24 cellular contexts compared by ENCODE assay signal in the genomic region with DNA sequence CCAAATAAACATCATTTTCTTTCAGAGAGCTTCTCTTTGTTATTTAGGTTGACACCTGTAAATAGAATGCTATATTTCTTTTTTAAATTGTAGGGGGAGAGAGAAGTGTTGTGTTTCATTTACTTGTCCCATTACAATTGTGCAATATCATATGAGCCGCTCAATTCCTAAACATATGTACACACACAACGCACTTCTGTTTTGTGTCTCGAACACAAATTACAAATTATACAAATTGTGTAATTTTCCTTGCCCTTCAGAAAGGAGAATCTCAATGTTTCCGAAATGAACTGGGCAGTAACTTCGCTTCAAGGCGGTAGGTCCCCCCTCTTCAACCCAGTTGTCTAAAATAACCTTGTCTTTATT. TPM values are rescaled to one million over a fixed set of nuclear protein-coding genes. Genes with fewer than 3 reads are reported as not detected.
A peak's percentile ranks its signal among the peaks of the same experiment; 100 is the strongest.
DNase-seq lines count a peak whose midpoint lies in the region; ATAC-seq, FAIRE-seq and TF ChIP-seq lines count a peak whose summit lies in the region.
"Had no signal": no experiment of that assay in that cellular context is flagged by ENCODE, and none has a peak within 500 bp of the region (broad histone marks: within the 10 kb centered on the region; RNA-seq: fewer than 3 reads in every experiment).

No MANE protein-coding gene starts in this region.

- no peak overlapping the region for H3K27ac Mint-ChIP-seq in osteocyte (ENCODE audit: unreplicated experiment)
- H3K27ac Mint-ChIP-seq: activated CD8-positive, alpha-beta memory T cell treated with anti-CD3 and anti-CD28 coated beads, Interleukin-2, amount 10 ng/mL, durations not matched to agents 7 days and 5 days; CD4-positive, CD25-positive, alpha-beta regulatory T cell had no signal

- no peaks in the 10 kb centered on the region for H3F3A ChIP-seq in smooth muscle cell (ENCODE audit: low read depth)

- H3K79me2 ChIP-seq in HepG2 (ENCODE audit: insufficient read depth, low read length) (peaks cover 15% of the 10 kb centered on the region), smooth muscle cell (ENCODE audit: low read depth) (peaks cover 17% of the 10 kb centered on the region)

- peaks cover 50% of the 10 kb centered on the region for H3K27me3 Mint-ChIP-seq in osteocyte (ENCODE audit: unreplicated experiment)

- TF ChIP-seq RAD21 in HepG2 (CRISPR knock-in tag; IDR thresholded peaks at IDR 0.05) = no peak

- TF ChIP-seq POLR2A in HepG2 (IDR thresholded peaks at IDR 0.05; ENCODE audit: insufficient read depth in 1 of 2, low read depth in 2 of 2, low read length in 2 of 2) (no peak), right lobe of liver (IDR thresholded peaks at IDR 0.05) (no peak), gastroesophageal sphincter (IDR thresholded peaks at IDR 0.05) (no peak)

- POLR2A ChIA-PET in HepG2 (lab: Yijun Ruan, JAX) (interaction anchor here (1.0 to 2.1 kb wide), 3 partner anchors 17 to 22 kb away, joined by 4 to 12 read pairs (median 4); no protein-coding TSS in a partner anchor), Panc1 (lab: Charles Lee) (no interaction called here)

- H3K9me3 ChIP-seq in HepG2 (ENCODE audit: low read length) (no peaks in the 10 kb centered on the region), right lobe of liver (peaks cover 0 to 2% (median 0%) of the 10 kb centered on the region in 4 donors), Panc1 (ENCODE audit: control insufficient read depth, insufficient read depth, low read depth, low read length) (no peaks in the 10 kb centered on the region), iPS DF 6.9 (ENCODE audit: control insufficient read depth, insufficient read depth, low read length) (no peaks in the 10 kb centered on the region), smooth muscle cell (replicated peaks; ENCODE audit: low read depth) (no peaks in the 10 kb centered on the region), gastroesophageal sphincter (no peaks in the 10 kb centered on the region)
- H3K9me3 ChIP-seq: ovary, sigmoid colon, SK-N-SH, upper lobe of right lung had no signal

- H3K9me3 Mint-ChIP-seq in osteocyte (ENCODE audit: unreplicated experiment) = no peaks in the 10 kb centered on the region
- H3K9me3 Mint-ChIP-seq: CD4-positive, CD25-positive, alpha-beta regulatory T cell; central memory CD8-positive, alpha-beta T cell had no signal

- peaks cover 17% of the 10 kb centered on the region for H3K4me1 Mint-ChIP-seq in osteocyte (ENCODE audit: unreplicated experiment)

- no peaks in the 10 kb centered on the region; a peak in 1 of 5 replicates for H3K27me3 ChIP-seq in HepG2 (ENCODE audit: control insufficient read depth in 1 of 2, insufficient read depth in 2 of 2, low read length in 2 of 2)
- peaks cover 6 to 11% of the 10 kb centered on the region in 2 donors for H3K27me3 ChIP-seq in right lobe of liver
- no peaks in the 10 kb centered on the region for H3K27me3 ChIP-seq in Panc1 (ENCODE audit: control insufficient read depth, insufficient read depth, low read length)
- no peaks in the 10 kb centered on the region for H3K27me3 ChIP-seq in iPS DF 6.9 (ENCODE audit: control insufficient read depth, insufficient read depth, low read length)
- no peaks in the 10 kb centered on the region for H3K27me3 ChIP-seq in smooth muscle cell (ENCODE audit: low read depth)
- H3K27me3 ChIP-seq in gastroesophageal sphincter = peaks cover 46% of the 10 kb centered on the region
- H3K27me3 ChIP-seq: ovary had no signal

- WGBS in HepG2 (ENCODE audit: low lambda C conversion rate) = 57% methylated on average over 6 of the region's 6 CpGs
- 26% methylated on average over 6 of the region's 6 CpGs for WGBS in right lobe of liver (ENCODE audit: insufficient coverage, low coverage, low lambda C conversion rate, missing lambda C conversion rate)
- WGBS in iPS DF 6.9 (ENCODE audit: insufficient coverage, insufficient read length) = no CpG with 5 or more reads among the region's 6 CpGs
- WGBS in smooth muscle cell (ENCODE audit: low lambda C conversion rate) = 6% methylated on average over 6 of the region's 6 CpGs
- 33 to 45% methylated on average over 6 of the region's 6 CpGs for WGBS in gastroesophageal sphincter (ENCODE audit: low coverage in 1 of 2), 2 donors

- TF ChIP-seq CTCF in HepG2 (CRISPR knock-in tag; IDR thresholded peaks at IDR 0.05) (no peak), right lobe of liver (IDR thresholded peaks at IDR 0.05) (no peak), Panc1 (IDR thresholded peaks at IDR 0.05) (no peak), smooth muscle cell (IDR thresholded peaks at IDR 0.05; ENCODE audit: borderline replicate concordance, insufficient read depth, poor library complexity, severe bottlenecking) (no peak), gastroesophageal sphincter (IDR thresholded peaks at IDR 0.05) (no peak), GM10266 (IDR thresholded peaks at IDR 0.05; ENCODE audit: control insufficient read depth, insufficient read depth, low read depth, missing control alignments) (no peak), osteocyte (IDR thresholded peaks at IDR 0.05) (no peak)

- H3K4me2 ChIP-seq in HepG2 (ENCODE audit: low read depth, low read length) (peak overlapping the region; percentile 87), smooth muscle cell (peak overlapping the region; percentile 94)
- H3K4me2 ChIP-seq: KMS-11 had no signal

- no TSS peak for BruUV-seq in HepG2 (replicated peaks; lab: Mats Ljungman, UMichigan)
- BruUV-seq in Panc1 (replicated peaks; lab: Mats Ljungman, UMichigan) = no TSS peak

- H3K4me3 ChIP-seq in HepG2 (replicated peaks in 1 of 3; ENCODE audit: insufficient read depth in 1 of 3, low read depth in 2 of 3, low read length in 3 of 3) (peak overlapping the region in 1 of 3 experiments; percentile 100; a peak in 1 of 6 replicates), right lobe of liver (no peak overlapping the region), Panc1 (ENCODE audit: low read depth in 2 of 2, low read length in 2 of 2) (peak overlapping the region; percentile 94 to 96), iPS DF 6.9 (ENCODE audit: low read length) (peak overlapping the region; percentile 43; the same call in 1 of the 2 replicates), smooth muscle cell (peak overlapping the region; percentile 99), gastroesophageal sphincter (no peak overlapping the region)
- H3K4me3 ChIP-seq: ovary, sigmoid colon, upper lobe of right lung had no signal

- DNase-seq in HepG2 (ENCODE audit: low spot score) (no peak), right lobe of liver (no peak), Panc1 (ENCODE audit: low read depth, low spot score) (peak; percentile 38), iPS DF 6.9 (ENCODE audit: low read depth, low spot score) (no peak), smooth muscle cell (lab: John Stamatoyannopoulos, UW; ENCODE audit: unreplicated experiment) (no peak), GM10266 (ENCODE audit: extremely low spot score) (no peak), osteocyte (ENCODE audit: extremely low spot score, unreplicated experiment) (no peak)
- DNase-seq: ACHN; activated CD4-positive, alpha-beta T cell treated with anti-CD3 and anti-CD28 coated beads for 1 hour; DMS79 treated with DMSO at 0.1 percent for 48 hours; GOT3; left ventricle myocardium superior; NCI-H2171; sigmoid colon; SK-N-SH; T-helper 9 cell; upper lobe of right lung had no signal

- no peak for ATAC-seq in HepG2
- ATAC-seq in right lobe of liver = no peak
- ATAC-seq in Panc1 = no peak
- ATAC-seq in gastroesophageal sphincter = no peak
- ATAC-seq: activated CD8-positive, alpha-beta memory T cell treated with anti-CD3 and anti-CD28 coated beads, Interleukin-2, amount 10 ng/mL, durations not matched to agents 7 days and 5 days; left ventricle myocardium superior; upper lobe of right lung had no signal

- FAIRE-seq in HepG2 (lab: Jason Lieb, UNC) = no peak

- intact Hi-C loops in HepG2 (cut with micrococcal nuclease; ENCODE audit: unreplicated experiment) (no loop called here), right lobe of liver (cut with DNase I) (loop anchor here in 1 of 2 donors (5.0 kb wide), 1 partner anchor 252 kb away; no protein-coding TSS in a partner anchor), Panc1 (cut with micrococcal nuclease; ENCODE audit: unreplicated experiment) (no loop called here)

- CTCF ChIA-PET in HepG2 (lab: Yijun Ruan, JAX; ENCODE audit: low intra/inter-chr PET ratio, low total read pairs) (interaction anchor here (2.9 kb wide), 1 partner anchor 252 kb away, joined by 18 read pairs; no protein-coding TSS in a partner anchor), Panc1 (lab: Charles Lee) (interaction anchor here (1.6 to 3.4 kb wide), 2 partner anchors 22 to 37 kb away, joined by 4 to 39 read pairs; no protein-coding TSS in a partner anchor)

- in situ Hi-C loops in HepG2 (cut with HindIII; ENCODE audit: extremely low pct_ligation_motif_present, low pct_unique_long_range_greater_than_20kb) = no loop called here
- in situ Hi-C loops in Panc1 (cut with HindIII; ENCODE audit: low pct_unique_long_range_greater_than_20kb, low sequenced_read_pairs) = no loop called here

- TF ChIP-seq EP300 in HepG2 (IDR thresholded peaks at IDR 0.05; ENCODE audit: low read depth in 2 of 2, low read length in 2 of 2) = no peak
- TF ChIP-seq EP300 in HepG2 (CRISPR knock-in tag; IDR thresholded peaks at IDR 0.05; ENCODE audit: borderline replicate concordance) = no peak
- TF ChIP-seq EP300 in gastroesophageal sphincter (IDR thresholded peaks at IDR 0.05) = no peak

- no peak overlapping the region for H3K27ac ChIP-seq in HepG2 (ENCODE audit: extremely low read length, insufficient read depth, low read length)
- no peak overlapping the region for H3K27ac ChIP-seq in right lobe of liver
- H3K27ac ChIP-seq in Panc1 (ENCODE audit: low read length) = peak overlapping the region; percentile 46; the same call in 1 of the 2 replicates
- no peak overlapping the region for H3K27ac ChIP-seq in iPS DF 6.9 (ENCODE audit: low read length)
- H3K27ac ChIP-seq in smooth muscle cell (ENCODE audit: low read depth) = no peak overlapping the region
- no peak overlapping the region for H3K27ac ChIP-seq in gastroesophageal sphincter
- H3K27ac ChIP-seq: HL-60, KMS-11, ovary, sigmoid colon, upper lobe of right lung had no signal

- H3K4me3 Mint-ChIP-seq in osteocyte (ENCODE audit: unreplicated experiment) = no peak overlapping the region
- H3K4me3 Mint-ChIP-seq: central memory CD8-positive, alpha-beta T cell had no signal

- H3K36me3 Mint-ChIP-seq in osteocyte (ENCODE audit: unreplicated experiment) = peaks cover 8% of the 10 kb centered on the region

- H3K9ac ChIP-seq in HepG2 (ENCODE audit: insufficient read depth, low read depth, low read length) (peak overlapping the region; percentile 3; the same call in 1 of the 2 replicates), smooth muscle cell (ENCODE audit: low read depth) (no peak overlapping the region)
- H3K9ac ChIP-seq: KMS-11, SK-N-SH had no signal

- H3K36me3 ChIP-seq in HepG2 (replicated peaks in 1 of 2; ENCODE audit: control insufficient read depth in 1 of 2, insufficient read depth in 2 of 2, low read length in 2 of 2) (peaks cover 4 to 11% of the 10 kb centered on the region in 2 experiments), right lobe of liver (peaks cover 0 to 11% (median 4%) of the 10 kb centered on the region in 4 donors), Panc1 (ENCODE audit: control insufficient read depth, insufficient read depth, low read length) (peaks cover 3% of the 10 kb centered on the region; the same call in 1 of the 2 replicates), iPS DF 6.9 (ENCODE audit: control insufficient read depth, insufficient read depth, low read length) (no peaks in the 10 kb centered on the region), smooth muscle cell (ENCODE audit: low read depth) (no peaks in the 10 kb centered on the region), gastroesophageal sphincter (peaks cover 0 to 15% of the 10 kb centered on the region in 2 donors)
- H3K36me3 ChIP-seq: ovary had no signal

- no peaks in the 10 kb centered on the region for H4K20me1 ChIP-seq in HepG2 (ENCODE audit: insufficient read depth, low read length)
- no peaks in the 10 kb centered on the region for H4K20me1 ChIP-seq in smooth muscle cell (ENCODE audit: low read depth)

- H3K4me1 ChIP-seq in HepG2 (ENCODE audit: insufficient read depth, low read length) (peaks cover 31% of the 10 kb centered on the region), right lobe of liver (peaks cover 0 to 9% (median 2%) of the 10 kb centered on the region in 4 donors), Panc1 (ENCODE audit: control insufficient read depth, insufficient read depth, low read length) (peaks cover 3% of the 10 kb centered on the region; the same call in 1 of the 2 replicates), iPS DF 6.9 (ENCODE audit: control insufficient read depth, insufficient read depth, low read length) (no peaks in the 10 kb centered on the region; the same call in 1 of the 2 replicates), smooth muscle cell (ENCODE audit: low read depth) (peaks cover 8% of the 10 kb centered on the region), gastroesophageal sphincter (peaks cover 0 to 31% (median 8%) of the 10 kb centered on the region in 3 donors)

- H2AFZ ChIP-seq in HepG2 (ENCODE audit: low read length) (no peak overlapping the region), smooth muscle cell (ENCODE audit: low read depth) (peak overlapping the region; percentile 76)

RNA-seq across cellular contexts. Expression of gene ABT1, which starts 2.6 kb away (rescaled TPM):
- total RNA-seq in HepG2 (2016; rRNA removed; fragmentation: Illumina TruSeq; extraction: Trizol) (38.4 and 50.8 TPM in 2 replicates), right lobe of liver (1 to 10 TPM; 5.0 to 9.2 (median 7.0) TPM), Panc1 (2021; ENCODE audit: unreplicated experiment) (18.0 TPM), smooth muscle cell (22.8 and 23.7 TPM in 2 replicates), gastroesophageal sphincter (10 to 100 TPM; 13.9 to 19.4 (median 17.5) TPM), osteocyte (13.1 and 13.9 TPM in 2 replicates)
- total RNA-seq in HepG2 (2016; cell fraction: cytosol; rRNA removed; fragmentation: Illumina TruSeq; extraction: Trizol; ENCODE audit: low read depth) = 6.2 and 6.4 TPM in 2 replicates
- total RNA-seq in HepG2 (2016; cell fraction: insoluble cytoplasmic fraction; rRNA removed; fragmentation: Illumina TruSeq; extraction: Trizol) = 39.5 and 50.0 TPM in 2 replicates
- 18.4 and 20.2 TPM in 2 replicates for total RNA-seq in HepG2 (2016; cell fraction: membrane; rRNA removed; fragmentation: Illumina TruSeq; extraction: Trizol)
- 17.8 and 18.7 TPM in 2 replicates for total RNA-seq in HepG2 (2016; cell fraction: nucleus; rRNA removed; fragmentation: Illumina TruSeq; extraction: Trizol)
- polyA plus RNA-seq in HepG2 (2011; rRNA removed) (37.4 and 38.4 TPM in 2 replicates), smooth muscle cell (34.9 and 40.2 TPM in 2 replicates)
- polyA plus RNA-seq in HepG2 (2011; cell fraction: cytosol; rRNA removed) = 33.8 and 41.1 TPM in 2 replicates
- polyA plus RNA-seq in HepG2 (2011; cell fraction: nucleus; rRNA removed) = 18.1 and 19.0 TPM in 2 replicates
- 15.8 and 17.3 TPM in 2 replicates for polyA plus RNA-seq in HepG2 (2012)
- polyA plus RNA-seq in HepG2 (2016; cell fraction: cytosol; fragmentation: Illumina TruSeq; extraction: Trizol; ENCODE audit: low read depth) = 5.3 and 6.1 TPM in 2 replicates
- polyA plus RNA-seq in HepG2 (2016; cell fraction: insoluble cytoplasmic fraction; fragmentation: Illumina TruSeq; extraction: Trizol; ENCODE audit: low read depth) = 49.1 and 55.1 TPM in 2 replicates
- 14.0 and 15.3 TPM in 2 replicates for polyA plus RNA-seq in HepG2 (2016; cell fraction: membrane; fragmentation: Illumina TruSeq; extraction: Trizol; ENCODE audit: low read depth)
- polyA plus RNA-seq in HepG2 (2016; cell fraction: nucleus; fragmentation: Illumina TruSeq; extraction: Trizol; ENCODE audit: insufficient read depth, low read depth) = 23.9 and 25.0 TPM in 2 replicates
- 20.6 and 39.2 TPM in 2 replicates for polyA minus RNA-seq in HepG2 (2011; rRNA and poly(A)+ RNA removed; ENCODE audit: low replicate concordance)
- 13.6 and 14.0 TPM in 2 replicates for polyA minus RNA-seq in HepG2 (2011; cell fraction: cytosol; rRNA and poly(A)+ RNA removed)
- 31.2 and 33.4 TPM in 2 replicates for polyA minus RNA-seq in HepG2 (2011; cell fraction: nucleus; rRNA and poly(A)+ RNA removed)
- polyA plus RNA-seq in Panc1 (2012; ENCODE audit: insufficient read length) = 15.2 TPM

RNA-seq across cellular contexts. Expression of gene HMGN4, which starts 55.9 kb away (rescaled TPM):
- total RNA-seq in HepG2 (2016; rRNA removed; fragmentation: Illumina TruSeq; extraction: Trizol) (52.1 and 79.1 TPM in 2 replicates), right lobe of liver (10 to 100 TPM in 3 of 6 experiments, 1 to 10 TPM in 3; 5.8 to 13.2 (median 9.1) TPM), Panc1 (2021; ENCODE audit: unreplicated experiment) (60.5 TPM), smooth muscle cell (53.6 and 75.0 TPM in 2 replicates), gastroesophageal sphincter (100 to 1,000 TPM in 1 of 4 donors, 10 to 100 TPM in 3; 80.5 to 121 (median 91.6) TPM), osteocyte (45.0 and 49.2 TPM in 2 replicates)
- 14.1 and 14.2 TPM in 2 replicates for total RNA-seq in HepG2 (2016; cell fraction: cytosol; rRNA removed; fragmentation: Illumina TruSeq; extraction: Trizol; ENCODE audit: low read depth)
- total RNA-seq in HepG2 (2016; cell fraction: insoluble cytoplasmic fraction; rRNA removed; fragmentation: Illumina TruSeq; extraction: Trizol) = 57.3 and 82.0 TPM in 2 replicates
- 39.7 and 45.8 TPM in 2 replicates for total RNA-seq in HepG2 (2016; cell fraction: membrane; rRNA removed; fragmentation: Illumina TruSeq; extraction: Trizol)
- total RNA-seq in HepG2 (2016; cell fraction: nucleus; rRNA removed; fragmentation: Illumina TruSeq; extraction: Trizol) = 25.0 and 25.1 TPM in 2 replicates
- polyA plus RNA-seq in HepG2 (2011; rRNA removed) (35.2 and 39.9 TPM in 2 replicates), smooth muscle cell (38.2 and 39.4 TPM in 2 replicates)
- polyA plus RNA-seq in HepG2 (2011; cell fraction: cytosol; rRNA removed) = 30.0 and 36.6 TPM in 2 replicates
- 17.1 and 20.4 TPM in 2 replicates for polyA plus RNA-seq in HepG2 (2011; cell fraction: nucleus; rRNA removed)
- polyA plus RNA-seq in HepG2 (2012) = 43.4 and 46.6 TPM in 2 replicates
- 7.3 and 12.1 TPM in 2 replicates for polyA plus RNA-seq in HepG2 (2016; cell fraction: cytosol; fragmentation: Illumina TruSeq; extraction: Trizol; ENCODE audit: low read depth)
- 70.8 and 81.5 TPM in 2 replicates for polyA plus RNA-seq in HepG2 (2016; cell fraction: insoluble cytoplasmic fraction; fragmentation: Illumina TruSeq; extraction: Trizol; ENCODE audit: low read depth)
- 23.8 and 31.2 TPM in 2 replicates for polyA plus RNA-seq in HepG2 (2016; cell fraction: membrane; fragmentation: Illumina TruSeq; extraction: Trizol; ENCODE audit: low read depth)
- 36.5 and 38.4 TPM in 2 replicates for polyA plus RNA-seq in HepG2 (2016; cell fraction: nucleus; fragmentation: Illumina TruSeq; extraction: Trizol; ENCODE audit: insufficient read depth, low read depth)
- polyA minus RNA-seq in HepG2 (2011; rRNA and poly(A)+ RNA removed; ENCODE audit: low replicate concordance) = 13.7 and 15.1 TPM in 2 replicates
- 19.8 and 21.2 TPM in 2 replicates for polyA minus RNA-seq in HepG2 (2011; cell fraction: cytosol; rRNA and poly(A)+ RNA removed)
- polyA minus RNA-seq in HepG2 (2011; cell fraction: nucleus; rRNA and poly(A)+ RNA removed) = 6.7 and 13.2 TPM in 2 replicates
- 67.7 TPM for polyA plus RNA-seq in Panc1 (2012; ENCODE audit: insufficient read length)

Comparison
In these comparisons a context has a peak if more than half of its experiments do, and no peak if none do; other contexts are left out.
1. H3K4me3 ChIP-seq: peak in Panc1 (2 of 2), iPS DF 6.9 (single experiment) and smooth muscle cell (single experiment); none in right lobe of liver (0 of 3) and gastroesophageal sphincter (0 of 2).